In the genomic region with DNA sequence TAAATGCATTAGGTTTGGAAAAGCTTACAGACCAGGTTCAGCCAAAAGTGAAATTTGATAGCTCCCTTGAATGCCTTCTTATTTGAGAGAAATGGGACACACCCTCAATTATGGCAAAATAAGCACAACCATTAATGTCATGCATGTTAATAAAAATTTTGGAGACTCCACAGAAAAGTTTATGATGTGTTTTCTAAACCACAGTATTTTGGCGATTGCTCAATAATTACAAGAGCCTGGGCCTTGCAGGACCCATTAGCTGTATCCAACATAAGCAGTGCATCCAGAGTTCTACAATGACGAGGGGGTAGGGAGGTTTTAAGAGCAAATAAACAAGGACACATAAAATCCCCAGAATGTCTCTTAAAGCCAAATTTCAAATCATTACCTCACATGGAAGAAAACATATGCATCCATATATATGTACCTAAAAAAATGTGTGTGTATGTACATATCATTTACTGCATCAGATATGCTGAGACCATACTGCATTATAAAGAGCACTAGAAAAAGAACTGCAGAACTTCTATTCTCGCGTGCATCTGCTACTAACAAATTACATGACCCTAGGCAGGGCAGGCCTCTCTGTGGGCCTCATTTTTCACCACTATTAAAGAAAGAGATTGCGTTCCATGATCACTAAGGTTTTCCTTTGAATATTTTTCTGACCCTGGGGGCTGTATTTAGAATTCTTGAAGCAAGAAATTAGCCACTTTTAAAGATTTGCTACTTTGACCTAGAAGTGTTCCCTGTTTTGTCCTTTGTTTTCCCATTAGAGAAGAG, we compare ENCODE assay signal across 1 cellular context.
TF ChIP-seq lines count a peak whose summit lies in the region.

No MANE protein-coding gene starts in this region.

TF ChIP-seq in SK-N-SH, 30 proteins besides CTCF, POLR2A, EP300 and RAD21 (continued from another document):
- TF ChIP-seq ZBTB33 (IDR thresholded peaks at IDR 0.05; ENCODE audit: borderline replicate concordance, low read depth): no peak
- TF ChIP-seq, protein P1, sequence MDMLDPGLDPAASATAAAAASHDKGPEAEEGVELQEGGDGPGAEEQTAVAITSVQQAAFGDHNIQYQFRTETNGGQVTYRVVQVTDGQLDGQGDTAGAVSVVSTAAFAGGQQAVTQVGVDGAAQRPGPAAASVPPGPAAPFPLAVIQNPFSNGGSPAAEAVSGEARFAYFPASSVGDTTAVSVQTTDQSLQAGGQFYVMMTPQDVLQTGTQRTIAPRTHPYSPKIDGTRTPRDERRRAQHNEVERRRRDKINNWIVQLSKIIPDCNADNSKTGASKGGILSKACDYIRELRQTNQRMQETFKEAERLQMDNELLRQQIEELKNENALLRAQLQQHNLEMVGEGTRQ (IDR thresholded peaks at IDR 0.05; ENCODE audit: borderline replicate concordance, low read depth, low read length): no peak
- no peak for TF ChIP-seq REST (IDR thresholded peaks at IDR 0.05; ENCODE audit: low read depth, low read length)
- no peak for TF ChIP-seq JUND (IDR thresholded peaks at IDR 0.05)
- TF ChIP-seq MAX (IDR thresholded peaks at IDR 0.05; ENCODE audit: low read depth): no peak
- no peak for TF ChIP-seq MXI1 (IDR thresholded peaks at IDR 0.05; ENCODE audit: low read depth, low read length)
- TF ChIP-seq EZH2phosphoT487 (IDR thresholded peaks at IDR 0.05; ENCODE audit: borderline replicate concordance, low read depth): no peak
- TF ChIP-seq FOXM1 (IDR thresholded peaks at IDR 0.05; ENCODE audit: low read depth): no peak
- TF ChIP-seq MEF2A (IDR thresholded peaks at IDR 0.05; ENCODE audit: borderline replicate concordance, low read depth): no peak
- TF ChIP-seq ELF1 (IDR thresholded peaks at IDR 0.05): no peak
- no peak for TF ChIP-seq NRF1 (IDR thresholded peaks at IDR 0.05; ENCODE audit: low read depth, low read length)
- no peak for TF ChIP-seq POLR2AphosphoS5 (IDR thresholded peaks at IDR 0.05; ENCODE audit: low read depth, low read length)
